In the genomic region with DNA sequence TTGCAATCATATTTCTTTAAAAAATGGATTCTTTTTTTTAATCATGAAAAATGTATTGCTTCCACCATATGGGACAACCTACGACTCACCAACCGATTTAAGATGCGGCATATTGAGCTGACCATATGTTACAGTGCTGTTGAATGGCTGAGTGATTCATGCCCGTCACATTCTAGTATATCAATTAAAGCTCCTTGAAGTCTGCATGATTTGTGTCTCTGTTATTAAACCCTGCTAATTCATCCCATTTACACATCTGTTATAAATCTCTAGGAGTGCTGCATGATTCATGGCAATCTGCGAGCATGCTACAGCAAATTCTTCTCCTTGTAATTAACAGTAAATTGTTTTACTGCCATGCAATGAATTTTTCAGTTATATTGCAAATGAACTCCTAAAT, we compare ENCODE assay signal across 11 cellular contexts.
DNase-seq lines count a peak whose midpoint lies in the region; ATAC-seq, FAIRE-seq and TF ChIP-seq lines count a peak whose summit lies in the region.
"Had no signal": no experiment of that assay in that cellular context is flagged by ENCODE, and none has a peak within 500 bp of the region (broad histone marks: within the 10 kb centered on the region; RNA-seq: fewer than 3 reads in every experiment).

No MANE protein-coding gene starts in this region.

- no TSS peak for BruUV-seq in MCF 10A (replicated peaks; lab: Mats Ljungman, UMichigan)

- H3K36me3 ChIP-seq in HEK293 (ENCODE audit: control insufficient read depth in 2 of 2, insufficient read depth in 1 of 2, low read length in 2 of 2) = no peaks in the 10 kb centered on the region
- H3K36me3 ChIP-seq: vagina had no signal

- H3K27me3 Mint-ChIP-seq in activated T-cell treated with anti-CD3 and anti-CD28 coated beads, Interleukin-2, amount 50 U/mL, for 24 hours = no peaks in the 10 kb centered on the region
- peaks cover 97% of the 10 kb centered on the region for H3K27me3 Mint-ChIP-seq in MCF 10A (ENCODE audit: insufficient read depth, unreplicated experiment)

- H3K4me1 Mint-ChIP-seq in activated T-cell treated with anti-CD3 and anti-CD28 coated beads, Interleukin-2, amount 50 U/mL, for 24 hours (ENCODE audit: low read depth) = no peaks in the 10 kb centered on the region
- no peaks in the 10 kb centered on the region for H3K4me1 Mint-ChIP-seq in MCF 10A (ENCODE audit: insufficient read depth, unreplicated experiment)

- CTCF ChIA-PET in A549 (lab: Yijun Ruan, JAX) = no interaction called here
- CTCF ChIA-PET in HEK293 (lab: Yijun Ruan, JAX) = interaction anchor here (0.6 kb wide), 2 partner anchors 11 to 418 kb away, joined by 3 to 4 read pairs; no protein-coding TSS in a partner anchor
- CTCF ChIA-PET in MCF 10A (lab: Yijun Ruan, JAX) = interaction anchor here (0.6 to 1.7 kb wide), 4 partner anchors 9 to 53 kb away, joined by 3 to 8 read pairs (median 4); no protein-coding TSS in a partner anchor

- no peak overlapping the region for H3K4me3 ChIP-seq in A549
- H3K4me3 ChIP-seq in HEK293 (ENCODE audit: low read depth, low read length) = 0 out of 2 replicates have a peak overlapping the region, but pooled peaks have one; percentile 1
- H3K4me3 ChIP-seq: vagina had no signal

- no peak for TF ChIP-seq RAD21 in A549 (conservative IDR thresholded peaks at IDR 0.05 in 1 of 2, IDR thresholded peaks at IDR 0.05 in 1 of 2)

- H3K36me3 Mint-ChIP-seq in activated T-cell treated with anti-CD3 and anti-CD28 coated beads, Interleukin-2, amount 50 U/mL, for 24 hours (ENCODE audit: low read depth) = no peaks in the 10 kb centered on the region
- H3K36me3 Mint-ChIP-seq in MCF 10A (ENCODE audit: insufficient read depth, unreplicated experiment) = no peaks in the 10 kb centered on the region

- intact Hi-C loops in MCF 10A (cut with micrococcal nuclease) = no loop called here

- TF ChIP-seq CTCF in A549 (IDR thresholded peaks at IDR 0.05) = no peak
- no peak for TF ChIP-seq CTCF in HEK293 (tag by site-specific recombination; IDR thresholded peaks at IDR 0.05)
- no peak for TF ChIP-seq CTCF in MCF 10A (IDR thresholded peaks at IDR 0.05; ENCODE audit: unreplicated experiment)

- H3K27ac ChIP-seq in A549 = no peak overlapping the region
- no peak overlapping the region for H3K27ac ChIP-seq in HEK293 (ENCODE audit: extremely low read depth, low read depth, low read length)
- H3K27ac ChIP-seq: vagina had no signal

- H3K9me3 ChIP-seq in A549 (no peaks in the 10 kb centered on the region), HEK293 (ENCODE audit: control insufficient read depth, insufficient read depth, low read depth, low read length) (no peaks in the 10 kb centered on the region)
- H3K9me3 ChIP-seq: vagina had no signal

- H3K4me1 ChIP-seq in A549 (0 out of 3 replicates have a peak, but pooled peaks cover 5% of the 10 kb centered on the region), HEK293 (ENCODE audit: control insufficient read depth, insufficient read depth, low read length) (no peaks in the 10 kb centered on the region)
- H3K4me1 ChIP-seq: vagina had no signal

- POLR2A ChIA-PET in A549 (lab: Yijun Ruan, JAX) (no interaction called here), HEK293 (lab: Yijun Ruan, JAX) (no interaction called here), MCF 10A (lab: Yijun Ruan, JAX) (interaction anchor here (1.4 kb wide), 1 partner anchor 9 kb away, joined by 4 read pairs; no protein-coding TSS in a partner anchor)

- H3K27ac Mint-ChIP-seq in activated T-cell treated with anti-CD3 and anti-CD28 coated beads, Interleukin-2, amount 50 U/mL, for 24 hours = no peak overlapping the region
- no peak overlapping the region for H3K27ac Mint-ChIP-seq in MCF 10A (ENCODE audit: low read depth, unreplicated experiment)

- peak overlapping the region; percentile 41 for H3K4me2 ChIP-seq in A549

- no peak for FAIRE-seq in A549 (lab: Jason Lieb, UNC)

- DNase-seq in A549 (ENCODE audit: low read depth in 1 of 2, low spot score in 1 of 2) = no peak
- DNase-seq in NCI-H82 (lab: John Stamatoyannopoulos, UW) = peak; percentile 97
- DNase-seq in glomerular visceral epithelial cell (ENCODE audit: extremely low spot score) = peak; percentile 6
- DNase-seq in AG08395 (ENCODE audit: low spot score) = no peak
- DNase-seq in activated T-cell treated with anti-CD3 and anti-CD28 coated beads, Interleukin-2, amount 50 U/mL, for 24 hours = no peak
- no peak for DNase-seq in MCF 10A (ENCODE audit: unreplicated experiment)
- DNase-seq: activated T-cell treated with anti-CD3 and anti-CD28 coated beads, Interleukin-2, amount 50 U/mL, for 48 hours; SIG-M5 had no signal

- TF ChIP-seq POLR2A in A549 (IDR thresholded peaks at IDR 0.05; ENCODE audit: low read length) = no peak

- peaks cover 9% of the 10 kb centered on the region for H3K9me3 Mint-ChIP-seq in activated T-cell treated with anti-CD3 and anti-CD28 coated beads, Interleukin-2, amount 50 U/mL, for 24 hours
- H3K9me3 Mint-ChIP-seq in MCF 10A (ENCODE audit: unreplicated experiment) = no peaks in the 10 kb centered on the region

- ATAC-seq in A549 = no peak
- ATAC-seq in GM19467 (IDR thresholded peaks at IDR 0.05; ENCODE audit: unreplicated experiment) = no peak

- TF ChIP-seq EP300 in A549 (IDR thresholded peaks at IDR 0.05) = no peak

- 3% methylated on average over 5 of the region's 5 CpGs for WGBS in A549 (ENCODE audit: missing lambda C conversion rate)

- H3K4me3 Mint-ChIP-seq in activated T-cell treated with anti-CD3 and anti-CD28 coated beads, Interleukin-2, amount 50 U/mL, for 24 hours = no peak overlapping the region
- no peak overlapping the region for H3K4me3 Mint-ChIP-seq in MCF 10A (ENCODE audit: unreplicated experiment)

TF ChIP-seq in A549, 52 proteins besides CTCF, POLR2A, EP300 and RAD21:
- TF ChIP-seq TFCP2L1 (CRISPR knock-in tag; IDR thresholded peaks at IDR 0.05) (no peak), GATA3 (IDR thresholded peaks at IDR 0.05; ENCODE audit: borderline replicate concordance) (no peak), CHD4 (IDR thresholded peaks at IDR 0.05; ENCODE audit: borderline replicate concordance) (no peak), RCOR1 (IDR thresholded peaks at IDR 0.05; ENCODE audit: low read depth, low read length) (no peak)

TF ChIP-seq in HEK293, 187 proteins besides CTCF, POLR2A, EP300 and RAD21 (continues in another document):
- TF ChIP-seq ZNF433 (tag by site-specific recombination; IDR thresholded peaks at IDR 0.05; ENCODE audit: low read depth) = no peak
- peak; percentile 40; the same call in 1 of the 2 replicates for TF ChIP-seq SP7 (tag by site-specific recombination; IDR thresholded peaks at IDR 0.05)
- TF ChIP-seq, protein P1, sequence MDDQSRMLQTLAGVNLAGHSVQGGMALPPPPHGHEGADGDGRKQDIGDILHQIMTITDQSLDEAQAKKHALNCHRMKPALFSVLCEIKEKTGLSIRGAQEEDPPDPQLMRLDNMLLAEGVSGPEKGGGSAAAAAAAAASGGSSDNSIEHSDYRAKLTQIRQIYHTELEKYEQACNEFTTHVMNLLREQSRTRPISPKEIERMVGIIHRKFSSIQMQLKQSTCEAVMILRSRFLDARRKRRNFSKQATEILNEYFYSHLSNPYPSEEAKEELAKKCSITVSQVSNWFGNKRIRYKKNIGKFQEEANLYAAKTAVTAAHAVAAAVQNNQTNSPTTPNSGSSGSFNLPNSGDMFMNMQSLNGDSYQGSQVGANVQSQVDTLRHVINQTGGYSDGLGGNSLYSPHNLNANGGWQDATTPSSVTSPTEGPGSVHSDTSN (CRISPR knock-in tag; IDR thresholded peaks at IDR 0.05) = no peak
- TF ChIP-seq, protein P2, sequence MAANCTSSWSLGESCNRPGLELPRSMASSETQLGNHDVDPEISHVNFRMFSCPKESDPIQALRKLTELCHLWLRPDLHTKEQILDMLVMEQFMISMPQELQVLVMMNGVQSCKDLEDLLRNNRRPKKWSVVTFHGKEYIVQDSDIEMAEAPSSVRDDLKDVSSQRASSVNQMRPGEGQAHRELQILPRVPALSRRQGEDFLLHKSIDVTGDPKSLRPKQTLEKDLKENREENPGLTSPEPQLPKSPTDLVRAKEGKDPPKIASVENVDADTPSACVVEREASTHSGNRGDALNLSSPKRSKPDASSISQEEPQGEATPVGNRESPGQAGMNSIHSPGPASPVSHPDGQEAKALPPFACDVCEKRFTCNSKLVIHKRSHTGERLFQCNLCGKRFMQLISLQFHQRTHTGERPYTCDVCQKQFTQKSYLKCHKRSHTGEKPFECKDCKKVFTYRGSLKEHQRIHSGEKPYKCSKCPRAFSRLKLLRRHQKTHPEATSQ (tag by site-specific recombination; IDR thresholded peaks at IDR 0.05) = no peak
- peak; percentile 84 for TF ChIP-seq TCF7L2 (IDR thresholded peaks at IDR 0.05; ENCODE audit: borderline replicate concordance, low read depth, low read length)
- TF ChIP-seq, protein P3, sequence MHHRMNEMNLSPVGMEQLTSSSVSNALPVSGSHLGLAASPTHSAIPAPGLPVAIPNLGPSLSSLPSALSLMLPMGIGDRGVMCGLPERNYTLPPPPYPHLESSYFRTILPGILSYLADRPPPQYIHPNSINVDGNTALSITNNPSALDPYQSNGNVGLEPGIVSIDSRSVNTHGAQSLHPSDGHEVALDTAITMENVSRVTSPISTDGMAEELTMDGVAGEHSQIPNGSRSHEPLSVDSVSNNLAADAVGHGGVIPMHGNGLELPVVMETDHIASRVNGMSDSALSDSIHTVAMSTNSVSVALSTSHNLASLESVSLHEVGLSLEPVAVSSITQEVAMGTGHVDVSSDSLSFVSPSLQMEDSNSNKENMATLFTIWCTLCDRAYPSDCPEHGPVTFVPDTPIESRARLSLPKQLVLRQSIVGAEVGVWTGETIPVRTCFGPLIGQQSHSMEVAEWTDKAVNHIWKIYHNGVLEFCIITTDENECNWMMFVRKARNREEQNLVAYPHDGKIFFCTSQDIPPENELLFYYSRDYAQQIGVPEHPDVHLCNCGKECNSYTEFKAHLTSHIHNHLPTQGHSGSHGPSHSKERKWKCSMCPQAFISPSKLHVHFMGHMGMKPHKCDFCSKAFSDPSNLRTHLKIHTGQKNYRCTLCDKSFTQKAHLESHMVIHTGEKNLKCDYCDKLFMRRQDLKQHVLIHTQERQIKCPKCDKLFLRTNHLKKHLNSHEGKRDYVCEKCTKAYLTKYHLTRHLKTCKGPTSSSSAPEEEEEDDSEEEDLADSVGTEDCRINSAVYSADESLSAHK (tag by site-specific recombination; IDR thresholded peaks at IDR 0.05) = no peak
- TF ChIP-seq FEZF1 (tag by site-specific recombination; IDR thresholded peaks at IDR 0.05) = no peak
- no peak for TF ChIP-seq ZNF354C (tag by site-specific recombination; IDR thresholded peaks at IDR 0.05; ENCODE audit: borderline replicate concordance, low read depth)

Comparison
In these comparisons a context has a peak if more than half of its experiments do, and no peak if none do; other contexts are left out.
1. DNase-seq: peak in NCI-H82 (single experiment) and glomerular visceral epithelial cell (single experiment); none in A549 (0 of 2), AG08395 (single experiment), activated T-cell treated with anti-CD3 and anti-CD28 coated beads, Interleukin-2, amount 50 U/mL, for 24 hours (single experiment) and MCF 10A (single experiment).